8 cellular contexts compared by ENCODE assay signal in genomic region chrX:123859828-123860505, GRCh38. TPM values are rescaled to one million over a fixed set of nuclear protein-coding genes. Genes with fewer than 3 reads are reported as not detected.
DNase-seq lines count a peak whose midpoint lies in the region; ATAC-seq and TF ChIP-seq lines count a peak whose summit lies in the region.

XIAP (plus strand) TSS chrX:123860053; CDS start chrX:123885663, 25,610 bp downstream.

- intact Hi-C loops in OCI-LY7 (cut with micrococcal nuclease; ENCODE audit: unreplicated experiment) = loop anchor here (2.0 kb wide), 1 partner anchor 103 kb away; no protein-coding TSS in a partner anchor

- peak; percentile 82 for ATAC-seq in GM19452 (IDR thresholded peaks at IDR 0.05; ENCODE audit: unreplicated experiment)

- H3K79me2 ChIP-seq in OCI-LY7 (ENCODE audit: insufficient read depth, low read depth, low read length) = peaks cover 45% of the 10 kb centered on the region

- H3K4me1 ChIP-seq in OCI-LY7 (ENCODE audit: insufficient read depth, low read length, poor library complexity, severe bottlenecking) = peaks cover 12% of the 10 kb centered on the region

- peak within 1 kb of the TSS; percentile 88; the same call in 1 of the 2 replicates for H2AFZ ChIP-seq in OCI-LY7 (ENCODE audit: low read length)

- H3K36me3 ChIP-seq in OCI-LY7 (ENCODE audit: insufficient read depth, low read length) = peaks cover 10% of the 10 kb centered on the region

- H4K20me1 ChIP-seq in OCI-LY7 (ENCODE audit: insufficient read depth, low read length) = no peaks in the 10 kb centered on the region

- H3K27ac ChIP-seq in OCI-LY7 (ENCODE audit: low read depth, low read length, poor library complexity, severe bottlenecking) (peak within 1 kb of the TSS; percentile 83), epithelial cell of prostate (peak within 1 kb of the TSS; percentile 97)

- no TSS peak for BruUV-seq in OCI-LY7 (replicated peaks; lab: Mats Ljungman, UMichigan)

- CTCF ChIA-PET in OCI-LY7 (lab: Charles Lee; ENCODE audit: unreplicated experiment) = no interaction called here

- POLR2A ChIA-PET in OCI-LY7 (lab: Charles Lee) = interaction anchor here (0.7 to 1.1 kb wide), 3 partner anchors 8 to 181 kb away, joined by 4 read pairs; no protein-coding TSS in a partner anchor

- peak within 1 kb of the TSS; percentile 92 for H3K4me2 ChIP-seq in OCI-LY7 (ENCODE audit: low read length)

- H3K9me2 ChIP-seq in OCI-LY7 (ENCODE audit: insufficient read depth, low read length) = no peaks in the 10 kb centered on the region

- peak within 1 kb of the TSS; percentile 87 for H3K4me3 ChIP-seq in OCI-LY7 (ENCODE audit: low read depth, low read length, poor library complexity, severe bottlenecking)

- H3K9me3 ChIP-seq in OCI-LY7 (ENCODE audit: low read length) = no peaks in the 10 kb centered on the region

- DNase-seq in COLO829 (ENCODE audit: low spot score) (peak; percentile 82), HK-2 (ENCODE audit: unreplicated experiment) (peak; percentile 89), OCI-LY7 (ENCODE audit: low spot score) (peak; percentile 69), activated T-cell treated with anti-CD3 and anti-CD28 coated beads for 4 hours (peak; percentile 26), epithelial cell of prostate (ENCODE audit: low read depth, low spot score) (peak; percentile 60), mucosa of gallbladder (ENCODE audit: low spot score) (peak; percentile 74)
- peak; percentile 77 for DNase-seq in stimulated activated CD8-positive, alpha-beta memory T cell treated with anti-CD3 and anti-CD28 coated beads, Interleukin-4, amount 100 ng/mL, for 48 hours

- TF ChIP-seq CTCF in OCI-LY7 (conservative IDR thresholded peaks at IDR 0.05; ENCODE audit: low read length) = no peak

RNA-seq across cellular contexts. Expression of gene XIAP, which starts in this region (rescaled TPM):
- 20.2 and 29.7 TPM in 2 replicates for total RNA-seq in OCI-LY7 (2014; rRNA removed; shearing (Covaris generic))
- total RNA-seq in OCI-LY7 (2022) (28.7 and 34.0 TPM in 2 replicates), mucosa of gallbladder (57.7 TPM)

Comparison
In these comparisons a context has a peak if more than half of its experiments do, and no peak if none do; other contexts are left out.
1. Peak in every context shown above with its lines: DNase-seq, ATAC-seq, H3K4me3 ChIP-seq and H3K27ac ChIP-seq.
2. DNase-seq: peak in every context shown above with its lines; median percentile 89 in HK-2; 82 in COLO829; 77 in stimulated activated CD8-positive, alpha-beta memory T cell treated with anti-CD3 and anti-CD28 coated beads, Interleukin-4, amount 100 ng/mL, for 48 hours; 74 in mucosa of gallbladder; 69 in OCI-LY7; 60 in epithelial cell of prostate; 26 in activated T-cell treated with anti-CD3 and anti-CD28 coated beads for 4 hours.